In genomic region chr17:29747660-29748059, GRCh38 we compare ENCODE assay signal across 13 cellular contexts.
DNase-seq lines count a peak whose midpoint lies in the region; ATAC-seq and TF ChIP-seq lines count a peak whose summit lies in the region.
"Had no signal": no experiment of that assay in that cellular context is flagged by ENCODE, and none has a peak within 500 bp of the region (broad histone marks: within the 10 kb centered on the region; RNA-seq: fewer than 3 reads in every experiment).

No MANE protein-coding gene starts in this region.

- no peak for TF ChIP-seq POLR2A in Peyer's patch (IDR thresholded peaks at IDR 0.05)

- H3K36me3 ChIP-seq in subcutaneous abdominal adipose tissue (ENCODE audit: control insufficient read depth in 5 of 5, insufficient read depth in 5 of 5, low read length in 5 of 5) (peaks cover 0 to 7% (median under 1%) of the 10 kb centered on the region in 5 donors), Peyer's patch (no peaks in the 10 kb centered on the region)
- H3K36me3 ChIP-seq: breast epithelium, WERI-Rb-1 had no signal

- peaks cover 72 to 81% of the 10 kb centered on the region in 2 donors for H3K4me1 Mint-ChIP-seq in natural killer cell
- peaks cover 30 to 32% of the 10 kb centered on the region in 2 donors for H3K4me1 Mint-ChIP-seq in natural killer cell treated with Interleukin-12 subunit alpha and Interleukin-12 subunit beta and Interleukin-15 and Interleukin-18, amount 100 ng/mL, for 72 hours (ENCODE audit: low read depth in 2 of 2)
- H3K4me1 Mint-ChIP-seq in central memory CD8-positive, alpha-beta T cell: peaks cover 47% of the 10 kb centered on the region

- no peak overlapping the region for H3K4me3 Mint-ChIP-seq in natural killer cell
- H3K4me3 Mint-ChIP-seq in natural killer cell treated with Interleukin-12 subunit alpha and Interleukin-12 subunit beta and Interleukin-15 and Interleukin-18, amount 100 ng/mL, for 72 hours: no peak overlapping the region
- no peak overlapping the region for H3K4me3 Mint-ChIP-seq in central memory CD8-positive, alpha-beta T cell
- H3K4me3 Mint-ChIP-seq: activated CD8-positive, alpha-beta memory T cell treated with anti-CD3 and anti-CD28 coated beads, Interleukin-2, amount 10 ng/mL, durations not matched to agents 7 days and 5 days had no signal

- H3K27ac ChIP-seq in subcutaneous abdominal adipose tissue (ENCODE audit: low read depth, low read length): peak overlapping the region; percentile 7
- H3K27ac ChIP-seq in Peyer's patch: no peak overlapping the region
- H3K27ac ChIP-seq: breast epithelium, KMS-11 had no signal

- peaks cover 0 to 21% (median 12%) of the 10 kb centered on the region in 5 donors for H3K4me1 ChIP-seq in subcutaneous abdominal adipose tissue (ENCODE audit: control insufficient read depth in 5 of 5, insufficient read depth in 5 of 5, low read length in 5 of 5)
- H3K4me1 ChIP-seq in Peyer's patch: peaks cover 0 to 22% (median 0%) of the 10 kb centered on the region in 4 donors
- H3K4me1 ChIP-seq: breast epithelium had no signal

- no peak for DNase-seq in natural killer cell
- DNase-seq in natural killer cell treated with Interleukin-12 subunit alpha and Interleukin-12 subunit beta and Interleukin-15 and Interleukin-18, amount 100 ng/mL, for 72 hours (ENCODE audit: low spot score): no peak
- DNase-seq in NCI-H2171 treated with DMSO at 0.1 percent for 48 hours (lab: John Stamatoyannopoulos, UW): peak; percentile 79
- no peak for DNase-seq in central memory CD8-positive, alpha-beta T cell (ENCODE audit: low spot score in 2 of 2)
- DNase-seq in Peyer's patch: no peak
- DNase-seq in GF-D8 (lab: John Stamatoyannopoulos, UW): no peak
- DNase-seq: activated CD8-positive, alpha-beta memory T cell treated with anti-CD3 and anti-CD28 coated beads, Interleukin-2, amount 10 ng/mL, durations not matched to agents 7 days and 5 days; stimulated activated CD4-positive, alpha-beta T cell treated with anti-CD3 and anti-CD28 coated beads, Interleukin-15, amount 100 ng/mL, for 24 hours; WERI-Rb-1 had no signal

- H3K27me3 Mint-ChIP-seq in natural killer cell (ENCODE audit: low read depth in 2 of 2): no peaks in the 10 kb centered on the region
- no peaks in the 10 kb centered on the region for H3K27me3 Mint-ChIP-seq in natural killer cell treated with Interleukin-12 subunit alpha and Interleukin-12 subunit beta and Interleukin-15 and Interleukin-18, amount 100 ng/mL, for 72 hours
- H3K27me3 Mint-ChIP-seq in central memory CD8-positive, alpha-beta T cell: no peaks in the 10 kb centered on the region
- H3K27me3 Mint-ChIP-seq: activated CD8-positive, alpha-beta memory T cell treated with anti-CD3 and anti-CD28 coated beads, Interleukin-2, amount 10 ng/mL, durations not matched to agents 7 days and 5 days had no signal

- peaks cover 3% of the 10 kb centered on the region for H3K36me3 Mint-ChIP-seq in natural killer cell
- no peaks in the 10 kb centered on the region for H3K36me3 Mint-ChIP-seq in natural killer cell treated with Interleukin-12 subunit alpha and Interleukin-12 subunit beta and Interleukin-15 and Interleukin-18, amount 100 ng/mL, for 72 hours
- H3K36me3 Mint-ChIP-seq in central memory CD8-positive, alpha-beta T cell (ENCODE audit: insufficient read depth): peaks cover 17% of the 10 kb centered on the region

- intact Hi-C loops in natural killer cell (cut with micrococcal nuclease): no loop called here

- H3K4me3 ChIP-seq in subcutaneous abdominal adipose tissue (ENCODE audit: low read depth in 1 of 5, low read length in 5 of 5): no peak overlapping the region
- no peak overlapping the region for H3K4me3 ChIP-seq in Peyer's patch
- H3K4me3 ChIP-seq: breast epithelium had no signal

- peak overlapping the region; percentile 74 to 83 for H3K27ac Mint-ChIP-seq in natural killer cell
- H3K27ac Mint-ChIP-seq in natural killer cell treated with Interleukin-12 subunit alpha and Interleukin-12 subunit beta and Interleukin-15 and Interleukin-18, amount 100 ng/mL, for 72 hours: peak overlapping the region in 1 of 2 donors; percentile 60
- H3K27ac Mint-ChIP-seq in central memory CD8-positive, alpha-beta T cell (ENCODE audit: low read depth): peak overlapping the region; percentile 53
- H3K27ac Mint-ChIP-seq: activated CD8-positive, alpha-beta memory T cell treated with anti-CD3 and anti-CD28 coated beads, Interleukin-2, amount 10 ng/mL, durations not matched to agents 7 days and 5 days had no signal

- H3K9me3 Mint-ChIP-seq in natural killer cell: no peaks in the 10 kb centered on the region
- no peaks in the 10 kb centered on the region for H3K9me3 Mint-ChIP-seq in natural killer cell treated with Interleukin-12 subunit alpha and Interleukin-12 subunit beta and Interleukin-15 and Interleukin-18, amount 100 ng/mL, for 72 hours
- H3K9me3 Mint-ChIP-seq in central memory CD8-positive, alpha-beta T cell: no peaks in the 10 kb centered on the region

- no peak overlapping the region for H3K9ac ChIP-seq in subcutaneous abdominal adipose tissue (ENCODE audit: low read length in 5 of 5)
- H3K9ac ChIP-seq: KMS-11 had no signal

- no peak for ATAC-seq in natural killer cell
- ATAC-seq in natural killer cell treated with Interleukin-12 subunit alpha and Interleukin-12 subunit beta and Interleukin-15 and Interleukin-18, amount 100 ng/mL, for 72 hours: no peak
- no peak for ATAC-seq in central memory CD8-positive, alpha-beta T cell (replicated peaks; ENCODE audit: extremely low read depth, poor library complexity, severe bottlenecking)
- ATAC-seq in GM21367 (IDR thresholded peaks at IDR 0.05; ENCODE audit: unreplicated experiment): no peak
- ATAC-seq: activated CD8-positive, alpha-beta memory T cell treated with anti-CD3 and anti-CD28 coated beads, Interleukin-2, amount 10 ng/mL, durations not matched to agents 7 days and 5 days had no signal

- H3K9me3 ChIP-seq in subcutaneous abdominal adipose tissue (ENCODE audit: control insufficient read depth in 5 of 5, low read length in 5 of 5) (no peaks in the 10 kb centered on the region), Peyer's patch (no peaks in the 10 kb centered on the region)
- H3K9me3 ChIP-seq: breast epithelium had no signal

- TF ChIP-seq CTCF in natural killer cell (IDR thresholded peaks at IDR 0.05): no peak
- no peak for TF ChIP-seq CTCF in Peyer's patch (IDR thresholded peaks at IDR 0.05)

- H3K27me3 ChIP-seq in subcutaneous abdominal adipose tissue (ENCODE audit: control insufficient read depth in 5 of 5, insufficient read depth in 4 of 5, low read length in 5 of 5): no peaks in the 10 kb centered on the region
- no peaks in the 10 kb centered on the region for H3K27me3 ChIP-seq in Peyer's patch
- H3K27me3 ChIP-seq: breast epithelium had no signal
